Comparison of ENCODE assay signal across 11 cellular contexts in genomic region chr11:75344186-75344585, GRCh38. TPM values are rescaled to one million over a fixed set of nuclear protein-coding genes. Genes with fewer than 3 reads are reported as not detected.
DNase-seq lines count a peak whose midpoint lies in the region; ATAC-seq and TF ChIP-seq lines count a peak whose summit lies in the region.
"Had no signal": no experiment of that assay in that cellular context is flagged by ENCODE, and none has a peak within 500 bp of the region (broad histone marks: within the 10 kb centered on the region; RNA-seq: fewer than 3 reads in every experiment).

No MANE protein-coding gene starts in this region.

- no peaks in the 10 kb centered on the region for H3K9me3 ChIP-seq in CD4-positive, CD25-positive, alpha-beta regulatory T cell (ENCODE audit: control insufficient read depth in 2 of 2, low read length in 2 of 2)
- no peaks in the 10 kb centered on the region for H3K9me3 ChIP-seq in Loucy (ENCODE audit: insufficient read depth, low read depth, low read length)
- no peaks in the 10 kb centered on the region for H3K9me3 ChIP-seq in prostate gland

- TF ChIP-seq CTCF in Loucy (conservative IDR thresholded peaks at IDR 0.05; ENCODE audit: low read length) (no peak), glutamatergic neuron (IDR thresholded peaks at IDR 0.05; ENCODE audit: partially characterized antibody, unreplicated experiment) (no peak), prostate gland (IDR thresholded peaks at IDR 0.05) (no peak), nephron progenitor cell (IDR thresholded peaks at IDR 0.05) (no peak)

- peak overlapping the region; percentile 65 to 89 (median 79) for H3K27ac Mint-ChIP-seq in CD4-positive, CD25-positive, alpha-beta regulatory T cell
- H3K27ac Mint-ChIP-seq in glutamatergic neuron (ENCODE audit: unreplicated experiment) (peak overlapping the region; percentile 38), nephron progenitor cell (no peak overlapping the region)
- H3K27ac Mint-ChIP-seq: stimulated activated naive CD8-positive, alpha-beta T cell treated with anti-CD3 and anti-CD28 coated beads, Interleukin-15, amount 100 ng/mL, for 72 hours had no signal

- no peak for ATAC-seq in CD4-positive, CD25-positive, alpha-beta regulatory T cell (ENCODE audit: low read depth in 2 of 2)
- ATAC-seq in activated T-cell treated with anti-CD3 and anti-CD28 coated beads, Interleukin-2, amount 50 U/mL, for 4 hours, result no peak
- ATAC-seq: stimulated activated naive CD8-positive, alpha-beta T cell treated with anti-CD3 and anti-CD28 coated beads, Interleukin-15, amount 100 ng/mL, for 72 hours had no signal

- no peaks in the 10 kb centered on the region for H3K27me3 ChIP-seq in CD4-positive, CD25-positive, alpha-beta regulatory T cell (ENCODE audit: control insufficient read depth, insufficient read depth, low read length)
- H3K27me3 ChIP-seq in Loucy (ENCODE audit: insufficient read depth, low read length, poor library complexity, severe bottlenecking) (no peaks in the 10 kb centered on the region), prostate gland (replicated peaks; ENCODE audit: insufficient read depth) (no peaks in the 10 kb centered on the region)

- H3K4me1 Mint-ChIP-seq in CD4-positive, CD25-positive, alpha-beta regulatory T cell, result peaks cover 8 to 97% (median 65%) of the 10 kb centered on the region in 4 donors
- H3K4me1 Mint-ChIP-seq in glutamatergic neuron (ENCODE audit: low read depth, unreplicated experiment) (peaks cover 31% of the 10 kb centered on the region), nephron progenitor cell (peaks cover 86% of the 10 kb centered on the region)
- peaks cover 96% of the 10 kb centered on the region for H3K4me1 Mint-ChIP-seq in activated T-cell treated with anti-CD3 and anti-CD28 coated beads, Interleukin-2, amount 50 U/mL, for 4 hours (ENCODE audit: low read depth)

- peak overlapping the region; percentile 97 for H3K4me2 ChIP-seq in Loucy (ENCODE audit: low read depth, low read length, poor library complexity, severe bottlenecking)

- H4K20me1 ChIP-seq in Loucy (ENCODE audit: insufficient read depth, low read length, poor library complexity, severe bottlenecking), result peaks cover 33% of the 10 kb centered on the region

- H3K4me3 Mint-ChIP-seq in CD4-positive, CD25-positive, alpha-beta regulatory T cell, result peak overlapping the region in 1 of 4 donors; percentile 26
- no peak overlapping the region for H3K4me3 Mint-ChIP-seq in glutamatergic neuron (ENCODE audit: unreplicated experiment)
- H3K4me3 Mint-ChIP-seq in nephron progenitor cell, result no peak overlapping the region
- no peak overlapping the region for H3K4me3 Mint-ChIP-seq in activated T-cell treated with anti-CD3 and anti-CD28 coated beads, Interleukin-2, amount 50 U/mL, for 4 hours
- H3K4me3 Mint-ChIP-seq: naive B cell had no signal

- no peaks in the 10 kb centered on the region for H3K9me3 Mint-ChIP-seq in CD4-positive, CD25-positive, alpha-beta regulatory T cell
- H3K9me3 Mint-ChIP-seq in glutamatergic neuron (ENCODE audit: unreplicated experiment) (peaks cover 4% of the 10 kb centered on the region), nephron progenitor cell (no peaks in the 10 kb centered on the region)
- no peaks in the 10 kb centered on the region for H3K9me3 Mint-ChIP-seq in activated T-cell treated with anti-CD3 and anti-CD28 coated beads, Interleukin-2, amount 50 U/mL, for 4 hours
- H3K9me3 Mint-ChIP-seq: naive B cell; stimulated activated naive CD8-positive, alpha-beta T cell treated with anti-CD3 and anti-CD28 coated beads, Interleukin-15, amount 100 ng/mL, for 72 hours had no signal

- no peaks in the 10 kb centered on the region for H3F3A ChIP-seq in Loucy (ENCODE audit: low read depth)

- WGBS in prostate gland, result 94% methylated on average over 3 of the region's 3 CpGs

- H3K4me3 ChIP-seq in CD4-positive, CD25-positive, alpha-beta regulatory T cell (ENCODE audit: low read depth, low read length), result no peak overlapping the region
- peak overlapping the region; percentile 89 for H3K4me3 ChIP-seq in Loucy (ENCODE audit: low read length, poor library complexity, severe bottlenecking)
- no peak overlapping the region for H3K4me3 ChIP-seq in prostate gland

- no peak for DNase-seq in CD4-positive, CD25-positive, alpha-beta regulatory T cell
- DNase-seq in glutamatergic neuron (no peak), prostate gland (ENCODE audit: low spot score) (no peak), NCI-H1436 treated with DMSO at 0.1 percent for 48 hours (lab: John Stamatoyannopoulos, UW) (no peak), nephron progenitor cell (no peak), glomerular visceral epithelial cell (ENCODE audit: extremely low spot score) (no peak)
- no peak for DNase-seq in activated T-cell treated with anti-CD3 and anti-CD28 coated beads, Interleukin-2, amount 50 U/mL, for 4 hours
- DNase-seq: naive B cell; stimulated activated CD4-positive, alpha-beta T cell treated with anti-CD3 and anti-CD28 coated beads, Interleukin-1b, Interleukin-23, amount 100 ng/mL, for 48 hours; stimulated activated naive CD8-positive, alpha-beta T cell treated with anti-CD3 and anti-CD28 coated beads, Interleukin-15, amount 100 ng/mL, for 72 hours had no signal

- H3K9me2 ChIP-seq in Loucy (replicated peaks; ENCODE audit: low read depth, low read length), result no peaks in the 10 kb centered on the region

- H3K27ac ChIP-seq in CD4-positive, CD25-positive, alpha-beta regulatory T cell (ENCODE audit: insufficient read depth, low read length, poor library complexity, severe bottlenecking), result peak overlapping the region; percentile 25
- peak overlapping the region; percentile 68 to 92 for H3K27ac ChIP-seq in prostate gland

- H3K36me3 ChIP-seq in CD4-positive, CD25-positive, alpha-beta regulatory T cell (ENCODE audit: control insufficient read depth, insufficient read depth, low read length), result no peaks in the 10 kb centered on the region
- H3K36me3 ChIP-seq in Loucy (ENCODE audit: insufficient read depth, low read length) (no peaks in the 10 kb centered on the region), prostate gland (no peaks in the 10 kb centered on the region)

- H3K36me3 Mint-ChIP-seq in CD4-positive, CD25-positive, alpha-beta regulatory T cell, result no peaks in the 10 kb centered on the region
- H3K36me3 Mint-ChIP-seq in glutamatergic neuron (ENCODE audit: unreplicated experiment) (no peaks in the 10 kb centered on the region), nephron progenitor cell (ENCODE audit: low read depth) (no peaks in the 10 kb centered on the region)
- no peaks in the 10 kb centered on the region for H3K36me3 Mint-ChIP-seq in activated T-cell treated with anti-CD3 and anti-CD28 coated beads, Interleukin-2, amount 50 U/mL, for 4 hours (ENCODE audit: insufficient read depth)
- H3K36me3 Mint-ChIP-seq: naive B cell had no signal

- peaks cover 53% of the 10 kb centered on the region for H3K4me1 ChIP-seq in CD4-positive, CD25-positive, alpha-beta regulatory T cell (ENCODE audit: control insufficient read depth, insufficient read depth, low read length, poor library complexity, severe bottlenecking)
- H3K4me1 ChIP-seq in Loucy (ENCODE audit: insufficient read depth, low read length, poor library complexity, severe bottlenecking) (peaks cover 95% of the 10 kb centered on the region), prostate gland (replicated peaks) (peaks cover 73% of the 10 kb centered on the region)

- no peaks in the 10 kb centered on the region for H3K27me3 Mint-ChIP-seq in CD4-positive, CD25-positive, alpha-beta regulatory T cell
- H3K27me3 Mint-ChIP-seq in glutamatergic neuron (ENCODE audit: unreplicated experiment) (peaks cover 9% of the 10 kb centered on the region), nephron progenitor cell (ENCODE audit: low read depth, poor library complexity) (peaks cover 10% of the 10 kb centered on the region)
- H3K27me3 Mint-ChIP-seq in activated T-cell treated with anti-CD3 and anti-CD28 coated beads, Interleukin-2, amount 50 U/mL, for 4 hours (ENCODE audit: low read depth), result no peaks in the 10 kb centered on the region
- H3K27me3 Mint-ChIP-seq: naive B cell; stimulated activated naive CD8-positive, alpha-beta T cell treated with anti-CD3 and anti-CD28 coated beads, Interleukin-15, amount 100 ng/mL, for 72 hours had no signal

- TF ChIP-seq POLR2A in prostate gland (IDR thresholded peaks at IDR 0.05), result no peak

- peak overlapping the region; percentile 93 for H3K9ac ChIP-seq in Loucy (ENCODE audit: low read depth, low read length, poor library complexity, severe bottlenecking)

- H3K79me2 ChIP-seq in Loucy (ENCODE audit: insufficient read depth, low read length), result peaks cover 97% of the 10 kb centered on the region

- intact Hi-C loops in prostate gland (cut with DNase I), result no loop called here

- no peak overlapping the region for H2AFZ ChIP-seq in Loucy (ENCODE audit: low read length)

RNA-seq across cellular contexts. Expression of gene ARRB1, which starts 7.3 kb away (rescaled TPM):
- total RNA-seq in CD4-positive, CD25-positive, alpha-beta regulatory T cell, result 36.1 TPM
- polyA plus RNA-seq in CD4-positive, CD25-positive, alpha-beta regulatory T cell, result 1 to 10 TPM; 5.1 to 8.0 (median 5.8) TPM
- 38.0 TPM for total RNA-seq in glutamatergic neuron (ENCODE audit: unreplicated experiment)
- 10 to 100 TPM; 31.9 to 64.7 TPM for total RNA-seq in prostate gland
- total RNA-seq in activated T-cell treated with anti-CD3 and anti-CD28 coated beads, Interleukin-2, amount 50 U/mL, for 4 hours, result 10 to 100 TPM; 16.7 to 25.1 (median 18.8) TPM

RNA-seq across cellular contexts. Expression of gene RPS3, which starts 55.1 kb away (rescaled TPM):
- 3,495 TPM for total RNA-seq in CD4-positive, CD25-positive, alpha-beta regulatory T cell
- polyA plus RNA-seq in CD4-positive, CD25-positive, alpha-beta regulatory T cell, result 1,000 to 10,000 TPM; 3,908 to 6,708 (median 5,568) TPM
- total RNA-seq in glutamatergic neuron (ENCODE audit: unreplicated experiment) (1,391 TPM), prostate gland (1,000 to 10,000 TPM in 1 of 2 donors, 100 to 1,000 TPM in 1; 890 to 1,636 TPM)
- total RNA-seq in activated T-cell treated with anti-CD3 and anti-CD28 coated beads, Interleukin-2, amount 50 U/mL, for 4 hours, result 1,000 to 10,000 TPM; 4,010 to 4,371 (median 4,184) TPM
